ENCODE assay signal across 13 cellular contexts in the genomic region with DNA sequence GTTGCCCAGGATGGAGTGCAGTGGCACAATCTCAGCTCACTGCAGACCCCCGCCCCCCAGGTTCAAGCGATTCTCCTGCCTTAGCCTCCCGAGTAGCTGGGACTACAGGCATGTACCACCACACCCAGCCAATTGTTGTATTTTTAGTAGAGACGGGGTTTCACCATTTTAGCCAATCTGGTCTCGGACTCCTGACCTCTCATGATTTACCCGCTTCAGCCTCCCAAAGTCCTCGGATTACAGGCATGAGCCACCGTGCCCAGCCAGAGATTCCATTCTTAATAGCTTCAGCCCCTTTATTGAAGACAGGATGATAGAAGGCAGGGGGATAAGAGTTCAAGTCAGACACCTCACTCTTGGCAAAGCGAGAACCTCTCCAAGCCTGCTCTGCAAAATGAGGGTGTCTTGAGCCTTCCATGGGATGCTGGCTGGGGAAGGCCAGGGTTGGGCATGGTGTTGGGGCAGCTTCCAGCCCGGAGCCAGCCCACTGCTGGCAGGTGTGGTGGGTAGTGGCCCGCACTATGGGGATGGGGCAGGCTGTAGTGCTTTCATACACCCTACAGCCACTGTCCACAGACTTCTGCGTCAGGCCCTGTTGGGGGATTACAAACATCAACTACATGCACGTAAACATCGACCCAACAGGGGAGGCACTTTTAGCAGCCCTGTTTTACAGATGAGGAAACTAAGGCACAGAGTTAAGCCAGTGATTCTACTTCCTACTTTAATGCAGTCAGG. TPM values are rescaled to one million over a fixed set of nuclear protein-coding genes. Genes with fewer than 3 reads are reported as not detected.
DNase-seq lines count a peak whose midpoint lies in the region; ATAC-seq, FAIRE-seq and TF ChIP-seq lines count a peak whose summit lies in the region.
"Had no signal": no experiment of that assay in that cellular context is flagged by ENCODE, and none has a peak within 500 bp of the region (broad histone marks: within the 10 kb centered on the region; RNA-seq: fewer than 3 reads in every experiment).

No MANE protein-coding gene starts in this region.

- H3K27ac Mint-ChIP-seq in nephron = peak overlapping the region; percentile 70 to 94 (median 90)

- H3K9me3 ChIP-seq in A673 (ENCODE audit: low read depth, low read length, poor library complexity, severe bottlenecking) = no peaks in the 10 kb centered on the region
- H3K9me3 ChIP-seq in HCT116 (ENCODE audit: control insufficient read depth in 1 of 2, insufficient read depth in 1 of 2, low read depth in 1 of 2, low read length in 2 of 2) = no peaks in the 10 kb centered on the region
- no peaks in the 10 kb centered on the region for H3K9me3 ChIP-seq in ovary
- H3K9me3 ChIP-seq in kidney (ENCODE audit: control insufficient read depth in 1 of 2, low read length in 2 of 2) = no peaks in the 10 kb centered on the region

- H4K20me1 ChIP-seq in HCT116 (ENCODE audit: insufficient read depth) = no peaks in the 10 kb centered on the region; the same call in 1 of the 2 replicates

- peaks cover 74% of the 10 kb centered on the region for H3K79me2 ChIP-seq in HCT116 (ENCODE audit: insufficient read depth, low read length)

- H2AFZ ChIP-seq in HCT116 (ENCODE audit: low read depth, low read length, poor library complexity, severe bottlenecking) = no peak overlapping the region

- no peaks in the 10 kb centered on the region for H3K27me3 ChIP-seq in A673 (replicated peaks; ENCODE audit: insufficient read depth, low read depth, low read length, poor library complexity)
- no peaks in the 10 kb centered on the region for H3K27me3 ChIP-seq in HCT116 (ENCODE audit: insufficient read depth, low read length)
- no peaks in the 10 kb centered on the region for H3K27me3 ChIP-seq in ovary

- TF ChIP-seq POLR2A in HCT116 (IDR thresholded peaks at IDR 0.05; ENCODE audit: borderline replicate concordance, extremely low read depth, insufficient read depth, insufficient read length) = no peak
- TF ChIP-seq POLR2A in ovary (IDR thresholded peaks at IDR 0.05) = no peak

- H3K4me3 ChIP-seq in A673 (ENCODE audit: low read depth, low read length, poor library complexity, severe bottlenecking) (peak overlapping the region; percentile 90), HCT116 (replicated peaks in 1 of 2; ENCODE audit: low read depth in 1 of 2, low read length in 2 of 2) (no peak overlapping the region), choroid plexus epithelial cell (ENCODE audit: low read depth, low read length) (peak overlapping the region; percentile 4), ovary (no peak overlapping the region), kidney (ENCODE audit: low read length in 2 of 2) (no peak overlapping the region)

- BruUV-seq in A673 (replicated peaks; lab: Mats Ljungman, UMichigan) (TSS peak; percentile 7), HCT116 (replicated peaks; lab: Mats Ljungman, UMichigan) (TSS peak; percentile 11)

- ATAC-seq in HCT116 = no peak
- ATAC-seq: activated CD4-positive, CD25-positive, alpha-beta regulatory T cell treated with anti-CD3 and anti-CD28 coated beads, Interleukin-2, amount 50 U/mL, for 24 hours; PC-3 had no signal

- H3K4me1 ChIP-seq in A673 (ENCODE audit: insufficient read depth, low read length, poor library complexity, severe bottlenecking) (peaks cover 42% of the 10 kb centered on the region), HCT116 (ENCODE audit: control insufficient read depth in 1 of 2, insufficient read depth in 2 of 2, low read length in 2 of 2) (peaks cover 51 to 67% of the 10 kb centered on the region in 2 experiments), ovary (ENCODE audit: insufficient read depth) (peaks cover 27% of the 10 kb centered on the region), kidney (ENCODE audit: control insufficient read depth in 1 of 2, insufficient read depth in 1 of 2, low read depth in 1 of 2, low read length in 2 of 2) (peaks cover 36 to 53% of the 10 kb centered on the region in 2 donors)

- peak overlapping the region; percentile 96 for H3K27ac ChIP-seq in A673 (ENCODE audit: low read depth, low read length, poor library complexity, severe bottlenecking)
- peak overlapping the region; percentile 45; the same call in 1 of the 2 replicates for H3K27ac ChIP-seq in HCT116 (ENCODE audit: low read depth, low read length)
- H3K27ac ChIP-seq in ovary = peak overlapping the region in 1 of 2 donors; percentile 17
- H3K27ac ChIP-seq in kidney (ENCODE audit: low read depth in 2 of 2, low read length in 2 of 2) = peak overlapping the region in 1 of 2 donors; percentile 49

- H3K27me3 Mint-ChIP-seq in nephron (ENCODE audit: low read depth) = no peaks in the 10 kb centered on the region

- H3K4me3 Mint-ChIP-seq in nephron = peak overlapping the region; percentile 59 to 99 (median 75)

- peaks cover 27% of the 10 kb centered on the region for H3K36me3 ChIP-seq in A673 (ENCODE audit: insufficient read depth, low read length, poor library complexity, severe bottlenecking)
- H3K36me3 ChIP-seq in HCT116 (ENCODE audit: control insufficient read depth in 1 of 2, insufficient read depth in 2 of 2, low read length in 2 of 2) = no peaks in the 10 kb centered on the region
- no peaks in the 10 kb centered on the region for H3K36me3 ChIP-seq in ovary
- H3K36me3 ChIP-seq in kidney (ENCODE audit: control insufficient read depth in 1 of 2, insufficient read depth in 2 of 2, low read length in 2 of 2) = no peaks in the 10 kb centered on the region

- H3K9ac ChIP-seq in HCT116 (ENCODE audit: low read length) (no peak overlapping the region), kidney (ENCODE audit: low read length in 2 of 2) (no peak overlapping the region)

- DNase-seq in A673 (ENCODE audit: low spot score) (no peak), HCT116 (ENCODE audit: low read depth, low spot score) (no peak), choroid plexus epithelial cell (ENCODE audit: low read depth) (no peak), ovary (no peak), amniotic stem cell (lab: John Stamatoyannopoulos, UW) (no peak), T-helper 9 cell (no peak), kidney (no peak)
- DNase-seq: NCI-H1417, PC-3 had no signal

- no peaks in the 10 kb centered on the region for H3K36me3 Mint-ChIP-seq in nephron (ENCODE audit: low read depth)

- RAD21 ChIA-PET in HCT116 (lab: Charles Lee; ENCODE audit: low non-redundant PET in 1 of 2, low total read pairs in 2 of 2, uncharacterized antibody in 2 of 2, unreplicated experiment in 2 of 2) = no interaction called here

- no peaks in the 10 kb centered on the region for H3K9me3 Mint-ChIP-seq in nephron

- POLR2A ChIA-PET in A673 (lab: Charles Lee; ENCODE audit: low non-redundant PET) (no interaction called here), HCT116 (lab: Charles Lee) (interaction anchor here (0.7 kb wide), 1 partner anchor 9 kb away, joined by 3 read pairs; no protein-coding TSS in a partner anchor)

- intact Hi-C loops in A673 (cut with micrococcal nuclease; ENCODE audit: unreplicated experiment) (loop anchor here (5.0 kb wide), 2 partner anchors 68 to 203 kb away; a partner anchor contains a TSS), HCT116 (cut with micrococcal nuclease) (no loop called here), ovary (cut with DNase I) (loop anchor here in 1 of 4 donors (5.0 kb wide), 1 partner anchor 242 kb away; no protein-coding TSS in a partner anchor), kidney (cut with DNase I) (no loop called here)

- FAIRE-seq in kidney (lab: Jason Lieb, UNC) = no peak
- FAIRE-seq: D721Med had no signal

- H3K9me2 ChIP-seq in HCT116 (ENCODE audit: insufficient read depth) = no peaks in the 10 kb centered on the region

- no peak for TF ChIP-seq RAD21 in HCT116 (IDR thresholded peaks at IDR 0.05; ENCODE audit: low read depth)

- 78 to 85% (median 80%) methylated on average over 14 of the region's 14 CpGs for WGBS in ovary, 3 donors

- CTCF ChIA-PET in A673 (lab: Charles Lee) = interaction anchor here (1.0 kb wide), 1 partner anchor 11 kb away, joined by 3 read pairs; no protein-coding TSS in a partner anchor
- CTCF ChIA-PET in HCT116 (lab: Charles Lee) = interaction anchor here (0.8 to 1.1 kb wide), 2 partner anchors 15 to 274 kb away, joined by 3 read pairs; no protein-coding TSS in a partner anchor

- TF ChIP-seq CTCF in A673 (conservative IDR thresholded peaks at IDR 0.05; ENCODE audit: low read depth, low read length) = no peak
- TF ChIP-seq CTCF in HCT116 (IDR thresholded peaks at IDR 0.05 in 2 of 3, conservative IDR thresholded peaks at IDR 0.05 in 1 of 3; ENCODE audit: borderline replicate concordance in 1 of 3, insufficient read depth in 1 of 3, low read depth in 2 of 3, low read length in 2 of 3) = no peak
- no peak for TF ChIP-seq CTCF in choroid plexus epithelial cell (conservative IDR thresholded peaks at IDR 0.05; ENCODE audit: low read depth, low read length)
- no peak for TF ChIP-seq CTCF in nephron (IDR thresholded peaks at IDR 0.05; ENCODE audit: unreplicated experiment in 3 of 3)
- no peak for TF ChIP-seq CTCF in ovary (IDR thresholded peaks at IDR 0.05)
- TF ChIP-seq CTCF in kidney (IDR thresholded peaks at IDR 0.05; ENCODE audit: borderline replicate concordance, extremely low read depth, insufficient read depth) = no peak

- no peak for TF ChIP-seq EP300 in ovary (IDR thresholded peaks at IDR 0.05)

- peaks cover 52% of the 10 kb centered on the region for H3K4me1 Mint-ChIP-seq in nephron

- no peak overlapping the region; the same call in 1 of the 2 replicates for H3K4me2 ChIP-seq in HCT116 (ENCODE audit: low read length)

TF ChIP-seq in HCT116, 20 proteins besides CTCF, POLR2A, EP300 and RAD21 (continues in another document):
- TF ChIP-seq SIN3A (IDR thresholded peaks at IDR 0.05; ENCODE audit: low read depth) (no peak), CBX3 (IDR thresholded peaks at IDR 0.05; ENCODE audit: low read depth) (no peak), JUND (IDR thresholded peaks at IDR 0.05) (no peak), YY1 (IDR thresholded peaks at IDR 0.05; ENCODE audit: extremely low read depth, insufficient replicate concordance, low read depth, low read length) (no peak), ZNF274 (IDR thresholded peaks at IDR 0.05; ENCODE audit: low read depth, low read length) (no peak), FOSL1 (IDR thresholded peaks at IDR 0.05; ENCODE audit: low read depth) (no peak)

RNA-seq across cellular contexts. Expression of a gene that starts 3.5 kb away (rescaled TPM):
- 316 and 329 TPM in 2 replicates for total RNA-seq in A673 (2021)
- 79.7 TPM for total RNA-seq in HCT116 (2021; ENCODE audit: unreplicated experiment)
- polyA plus RNA-seq in HCT116 (2012) = 116 and 137 TPM in 2 replicates
- total RNA-seq in ovary = 10 to 100 TPM; 65.0 to 94.3 (median 81.7) TPM
- polyA plus RNA-seq in ovary = 100 to 1,000 TPM in 1 of 2 donors, 10 to 100 TPM in 1; 53.2 to 102 TPM
- total RNA-seq in kidney = 134 TPM
- 130 TPM for polyA plus RNA-seq in kidney (ENCODE audit: insufficient read depth, low read depth, low replicate concordance)

RNA-seq across cellular contexts. Expression of a gene that starts 16.8 kb away (rescaled TPM):
- not detected in 2 replicates for total RNA-seq in A673 (2021)
- not detected for total RNA-seq in HCT116 (2021; ENCODE audit: unreplicated experiment)
- polyA plus RNA-seq in HCT116 (2012) = not detected in 2 replicates
- not detected for total RNA-seq in ovary
- polyA plus RNA-seq in ovary = not detected
- not detected for total RNA-seq in kidney
- polyA plus RNA-seq in kidney (ENCODE audit: insufficient read depth, low read depth, low replicate concordance) = not detected
- total RNA-seq: PC-3, subcutaneous adipose tissue had no signal

Comparison
In these comparisons a context has a peak if more than half of its experiments do, and no peak if none do; other contexts are left out.
1. H3K4me3 ChIP-seq: peak in A673 (single experiment) and choroid plexus epithelial cell (single experiment); none in HCT116 (0 of 2), ovary (single experiment) and kidney (0 of 2).